1 cellular context compared by ENCODE assay signal in the genomic region with DNA sequence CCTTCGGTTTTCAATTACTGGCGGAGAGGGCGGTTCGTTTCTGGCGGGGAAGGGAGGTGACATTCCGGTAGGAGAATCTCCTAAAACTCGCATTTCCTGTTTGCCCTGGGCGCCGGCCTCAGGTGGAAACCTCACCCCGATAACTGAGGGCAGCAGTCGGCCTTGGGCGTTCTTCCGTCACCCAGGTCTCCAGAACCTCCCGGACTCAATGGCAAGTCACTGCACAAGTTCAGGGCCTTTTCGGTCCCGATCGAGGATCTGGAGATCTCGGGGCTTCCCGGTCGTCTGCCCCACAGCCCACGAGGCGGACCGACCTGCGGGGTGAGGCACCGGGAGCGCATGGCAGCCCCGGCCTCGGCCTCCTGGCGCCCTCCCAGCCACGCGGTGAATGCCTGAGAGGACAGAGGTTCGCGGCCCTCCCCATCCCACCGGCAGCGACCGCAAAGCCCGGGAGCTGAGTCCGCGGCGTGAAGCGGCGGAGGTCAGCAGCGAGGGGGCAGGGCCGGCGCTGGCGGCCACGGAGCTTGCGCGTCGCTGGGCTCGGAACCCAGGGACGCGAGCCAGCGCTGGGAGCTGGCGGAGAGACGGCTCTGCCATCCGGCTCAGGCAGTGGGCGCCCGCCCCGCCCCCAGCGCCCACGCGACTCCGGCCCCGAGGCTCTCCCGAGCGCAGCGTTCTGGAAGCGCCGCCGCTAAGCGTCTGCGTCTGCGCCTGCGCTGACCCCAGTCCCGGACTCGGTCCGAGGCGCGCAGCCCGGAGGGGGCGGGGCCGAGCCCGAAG.
TF ChIP-seq lines count a peak whose summit lies in the region.

No MANE protein-coding gene starts in this region.

TF ChIP-seq in HepG2, 621 proteins besides CTCF, POLR2A, EP300 and RAD21 (continued from another document and continues in another):
- TF ChIP-seq GMEB2 (CRISPR knock-in tag; IDR thresholded peaks at IDR 0.05; ENCODE audit: low read depth), result no peak
- peak; percentile 89 for TF ChIP-seq ZNF883 (CRISPR knock-in tag; IDR thresholded peaks at IDR 0.05; ENCODE audit: not compliant biosample characterization)
- no peak for TF ChIP-seq NCOA5 (CRISPR knock-in tag; IDR thresholded peaks at IDR 0.05)
- TF ChIP-seq TFE3 (CRISPR knock-in tag; IDR thresholded peaks at IDR 0.05), result peak; percentile 58
- peak; percentile 22; the same call in 1 of the 2 replicates for TF ChIP-seq ZNF800 (CRISPR knock-in tag; IDR thresholded peaks at IDR 0.05)
- no peak; the same call in 1 of the 2 replicates for TF ChIP-seq TERF1 (CRISPR knock-in tag; IDR thresholded peaks at IDR 0.05)
- TF ChIP-seq RORA (CRISPR knock-in tag; IDR thresholded peaks at IDR 0.05), result no peak
- TF ChIP-seq, protein P1, sequence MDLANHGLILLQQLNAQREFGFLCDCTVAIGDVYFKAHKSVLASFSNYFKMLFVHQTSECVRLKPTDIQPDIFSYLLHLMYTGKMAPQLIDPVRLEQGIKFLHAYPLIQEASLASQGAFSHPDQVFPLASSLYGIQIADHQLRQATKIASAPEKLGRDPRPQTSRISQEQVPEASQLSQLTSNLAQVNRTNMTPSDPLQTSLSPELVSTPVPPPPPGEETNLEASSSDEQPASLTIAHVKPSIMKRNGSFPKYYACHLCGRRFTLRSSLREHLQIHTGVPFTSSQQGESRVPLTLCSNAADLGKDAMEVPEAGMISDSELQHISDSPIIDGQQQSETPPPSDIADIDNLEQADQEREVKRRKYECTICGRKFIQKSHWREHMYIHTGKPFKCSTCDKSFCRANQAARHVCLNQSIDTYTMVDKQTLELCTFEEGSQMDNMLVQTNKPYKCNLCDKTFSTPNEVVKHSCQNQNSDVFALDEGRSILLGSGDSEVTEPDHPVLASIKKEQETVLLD (CRISPR knock-in tag; IDR thresholded peaks at IDR 0.05; ENCODE audit: low read depth), result peak; percentile 74
- TF ChIP-seq, protein P2, sequence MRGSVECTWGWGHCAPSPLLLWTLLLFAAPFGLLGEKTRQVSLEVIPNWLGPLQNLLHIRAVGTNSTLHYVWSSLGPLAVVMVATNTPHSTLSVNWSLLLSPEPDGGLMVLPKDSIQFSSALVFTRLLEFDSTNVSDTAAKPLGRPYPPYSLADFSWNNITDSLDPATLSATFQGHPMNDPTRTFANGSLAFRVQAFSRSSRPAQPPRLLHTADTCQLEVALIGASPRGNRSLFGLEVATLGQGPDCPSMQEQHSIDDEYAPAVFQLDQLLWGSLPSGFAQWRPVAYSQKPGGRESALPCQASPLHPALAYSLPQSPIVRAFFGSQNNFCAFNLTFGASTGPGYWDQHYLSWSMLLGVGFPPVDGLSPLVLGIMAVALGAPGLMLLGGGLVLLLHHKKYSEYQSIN (CRISPR knock-in tag; IDR thresholded peaks at IDR 0.05; ENCODE audit: borderline replicate concordance), result no peak
- TF ChIP-seq, protein P3, sequence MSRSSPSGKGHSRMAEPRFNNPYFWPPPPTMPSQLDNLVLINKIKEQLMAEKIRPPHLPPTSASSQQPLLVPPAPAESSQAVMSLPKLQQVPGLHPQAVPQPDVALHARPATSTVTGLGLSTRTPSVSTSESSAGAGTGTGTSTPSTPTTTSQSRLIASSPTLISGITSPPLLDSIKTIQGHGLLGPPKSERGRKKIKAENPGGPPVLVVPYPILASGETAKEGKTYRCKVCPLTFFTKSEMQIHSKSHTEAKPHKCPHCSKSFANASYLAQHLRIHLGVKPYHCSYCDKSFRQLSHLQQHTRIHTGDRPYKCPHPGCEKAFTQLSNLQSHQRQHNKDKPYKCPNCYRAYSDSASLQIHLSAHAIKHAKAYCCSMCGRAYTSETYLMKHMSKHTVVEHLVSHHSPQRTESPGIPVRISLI (CRISPR knock-in tag; IDR thresholded peaks at IDR 0.05; ENCODE audit: borderline replicate concordance), result no peak; the same call in 1 of the 2 replicates
- peak; percentile 64; the same call in 1 of the 2 replicates for TF ChIP-seq ZNF704 (CRISPR knock-in tag; IDR thresholded peaks at IDR 0.05; ENCODE audit: borderline replicate concordance)
- TF ChIP-seq ARNT (IDR thresholded peaks at IDR 0.05), result no peak
- peak; percentile 98 for TF ChIP-seq ZNF687 (CRISPR knock-in tag; IDR thresholded peaks at IDR 0.05)
- TF ChIP-seq ATF1 (CRISPR knock-in tag; IDR thresholded peaks at IDR 0.05), result no peak
- TF ChIP-seq NR2F1 (CRISPR knock-in tag; IDR thresholded peaks at IDR 0.05), result peak; percentile 5 to 26; a peak in 2 of 4 replicates
- no peak for TF ChIP-seq SP140L (CRISPR knock-in tag; IDR thresholded peaks at IDR 0.05; ENCODE audit: borderline replicate concordance)
- TF ChIP-seq NCOA2 (CRISPR knock-in tag; IDR thresholded peaks at IDR 0.05), result 0 out of 2 replicates have a peak, but pooled peaks have one; percentile 22
- no peak for TF ChIP-seq MBD4 (IDR thresholded peaks at IDR 0.05; ENCODE audit: borderline replicate concordance, low read length)
- TF ChIP-seq THAP7 (CRISPR knock-in tag; IDR thresholded peaks at IDR 0.05), result peak; percentile 85; the same call in 1 of the 2 replicates
- no peak for TF ChIP-seq HHEX (CRISPR knock-in tag; IDR thresholded peaks at IDR 0.05)
- TF ChIP-seq PRDM15 (CRISPR knock-in tag; IDR thresholded peaks at IDR 0.05), result 0 out of 2 replicates have a peak, but pooled peaks have one; percentile 31
- TF ChIP-seq, protein P4, sequence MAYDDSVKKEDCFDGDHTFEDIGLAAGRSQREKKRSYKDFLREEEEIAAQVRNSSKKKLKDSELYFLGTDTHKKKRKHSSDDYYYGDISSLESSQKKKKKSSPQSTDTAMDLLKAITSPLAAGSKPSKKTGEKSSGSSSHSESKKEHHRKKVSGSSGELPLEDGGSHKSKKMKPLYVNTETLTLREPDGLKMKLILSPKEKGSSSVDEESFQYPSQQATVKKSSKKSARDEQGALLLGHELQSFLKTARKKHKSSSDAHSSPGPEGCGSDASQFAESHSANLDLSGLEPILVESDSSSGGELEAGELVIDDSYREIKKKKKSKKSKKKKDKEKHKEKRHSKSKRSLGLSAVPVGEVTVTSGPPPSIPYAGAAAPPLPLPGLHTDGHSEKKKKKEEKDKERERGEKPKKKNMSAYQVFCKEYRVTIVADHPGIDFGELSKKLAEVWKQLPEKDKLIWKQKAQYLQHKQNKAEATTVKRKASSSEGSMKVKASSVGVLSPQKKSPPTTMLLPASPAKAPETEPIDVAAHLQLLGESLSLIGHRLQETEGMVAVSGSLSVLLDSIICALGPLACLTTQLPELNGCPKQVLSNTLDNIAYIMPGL (CRISPR knock-in tag; IDR thresholded peaks at IDR 0.05; ENCODE audit: borderline replicate concordance in 1 of 2, low read depth in 1 of 2), result peak; percentile 66 to 74
- TF ChIP-seq PTBP1 (IDR thresholded peaks at IDR 0.05; ENCODE audit: low read depth, low read length, poor library complexity, severe bottlenecking), result peak; percentile 93
